8 cellular contexts compared by ENCODE assay signal in genomic region chr7:98106647-98107312, GRCh38. TPM values are rescaled to one million over a fixed set of nuclear protein-coding genes. Genes with fewer than 3 reads are reported as not detected.
DNase-seq lines count a peak whose midpoint lies in the region; ATAC-seq and TF ChIP-seq lines count a peak whose summit lies in the region.

Gene LMTK2, plus strand, starts transcription at chr7:98106862. Its CDS starts 316 bp downstream, at chr7:98107178.

- H2AFZ ChIP-seq in GM23338 = peak within 1 kb of the TSS; percentile 94

- ATAC-seq in GM23338 (peak; percentile 91), RWPE2 (ENCODE audit: low read depth) (peak; percentile 96)

- H3K27ac ChIP-seq in GM23338 (ENCODE audit: low read depth) = peak within 1 kb of the TSS; percentile 83; the same call in 1 of the 2 replicates
- H3K27ac ChIP-seq in RWPE2 (ENCODE audit: poor library complexity, severe bottlenecking) = peak within 1 kb of the TSS; percentile 8

- peaks cover 26% of the 10 kb centered on the region for H4K20me1 ChIP-seq in GM23338 (replicated peaks; ENCODE audit: insufficient read depth)

- H3K9me3 ChIP-seq in RWPE2 (ENCODE audit: severe bottlenecking) = no peaks in the 10 kb centered on the region

- H3K4me2 ChIP-seq in GM23338 = peak within 1 kb of the TSS; percentile 94

- DNase-seq in ELF-1 (ENCODE audit: low read depth, low spot score) (peak; percentile 96), GM23338 (ENCODE audit: low spot score) (peak; percentile 93), RWPE2 (ENCODE audit: low spot score) (peak; percentile 89), fibroblast of peridontal ligament (ENCODE audit: extremely low read depth) (peak; percentile 83)
- DNase-seq in activated T-helper 2 cell treated with anti-CD3 and anti-CD28 coated beads, Interferon-gamma antibody, Interleukin-2, Interleukin-4, amounts not matched to agents 10 μg/mL and 5 μg/mL and 100 μg/mL, durations not matched to agents 14 hours and 24 hours and 36 hours (ENCODE audit: low spot score) = peak; percentile 92

- H3K4me3 ChIP-seq in GM23338 (peak within 1 kb of the TSS; percentile 95), RWPE2 (ENCODE audit: severe bottlenecking) (peak within 1 kb of the TSS; percentile 89)

- intact Hi-C loops in activated T-helper 2 cell treated with anti-CD3 and anti-CD28 coated beads, Interferon-gamma antibody, Interleukin-2, Interleukin-4, amounts not matched to agents 10 μg/mL and 5 μg/mL and 100 μg/mL, durations not matched to agents 14 hours and 24 hours and 36 hours (cut with micrococcal nuclease) = loop anchor here (1.0 to 10.0 kb wide), 7 partner anchors 26 to 990 kb away; partner anchors contain the start of genes BAIAP2L1, BRI3, SDHAF3 and TECPR1

- H3K9me3 Mint-ChIP-seq in GM23338 (peaks cover 9% of the 10 kb centered on the region; the same call in 2 of the 3 replicates), nephron (peaks cover 3% of the 10 kb centered on the region)
- H3K9me3 Mint-ChIP-seq in activated T-helper 2 cell treated with anti-CD3 and anti-CD28 coated beads, Interferon-gamma antibody, Interleukin-2, Interleukin-4, amounts not matched to agents 10 μg/mL and 5 μg/mL and 100 μg/mL, durations not matched to agents 14 hours and 24 hours and 36 hours = peaks cover 5% of the 10 kb centered on the region
- peaks cover 4% of the 10 kb centered on the region for H3K9me3 Mint-ChIP-seq in stimulated activated naive CD8-positive, alpha-beta T cell treated with anti-CD3 and anti-CD28 coated beads, Interleukin-15, Interleukin-2, amounts not matched to agents 100 ng/mL and 50 ng/mL, for 24 hours

- H3K36me3 ChIP-seq in GM23338 (ENCODE audit: insufficient read depth) (no peaks in the 10 kb centered on the region), RWPE2 (ENCODE audit: low read depth) (no peaks in the 10 kb centered on the region)

- H3K79me2 ChIP-seq in GM23338 (replicated peaks; ENCODE audit: insufficient read depth) = peaks cover 45% of the 10 kb centered on the region

- H3F3A ChIP-seq in GM23338 (replicated peaks; ENCODE audit: low read depth) = no peaks in the 10 kb centered on the region

- no peaks in the 10 kb centered on the region for H3K27me3 ChIP-seq in GM23338 (ENCODE audit: insufficient read depth)
- no peaks in the 10 kb centered on the region for H3K27me3 ChIP-seq in RWPE2 (ENCODE audit: insufficient read depth, poor library complexity, severe bottlenecking)

- H3K27me3 Mint-ChIP-seq in GM23338 (ENCODE audit: insufficient read depth, low read depth, poor library complexity) (peaks cover 7% of the 10 kb centered on the region), nephron (ENCODE audit: low read depth) (no peaks in the 10 kb centered on the region)
- H3K27me3 Mint-ChIP-seq in activated T-helper 2 cell treated with anti-CD3 and anti-CD28 coated beads, Interferon-gamma antibody, Interleukin-2, Interleukin-4, amounts not matched to agents 10 μg/mL and 5 μg/mL and 100 μg/mL, durations not matched to agents 14 hours and 24 hours and 36 hours (ENCODE audit: low read depth) = peaks cover 1% of the 10 kb centered on the region
- H3K27me3 Mint-ChIP-seq in stimulated activated naive CD8-positive, alpha-beta T cell treated with anti-CD3 and anti-CD28 coated beads, Interleukin-15, Interleukin-2, amounts not matched to agents 100 ng/mL and 50 ng/mL, for 24 hours = peaks cover 11% of the 10 kb centered on the region

- peak within 1 kb of the TSS; percentile 94 for H3K27ac Mint-ChIP-seq in GM23338
- H3K27ac Mint-ChIP-seq in activated T-helper 2 cell treated with anti-CD3 and anti-CD28 coated beads, Interferon-gamma antibody, Interleukin-2, Interleukin-4, amounts not matched to agents 10 μg/mL and 5 μg/mL and 100 μg/mL, durations not matched to agents 14 hours and 24 hours and 36 hours = peak within 1 kb of the TSS; percentile 87
- peak within 1 kb of the TSS in 2 of 3 experiments; percentile 70 to 91 for H3K27ac Mint-ChIP-seq in nephron
- peak within 1 kb of the TSS; percentile 95 for H3K27ac Mint-ChIP-seq in stimulated activated naive CD8-positive, alpha-beta T cell treated with anti-CD3 and anti-CD28 coated beads, Interleukin-15, Interleukin-2, amounts not matched to agents 100 ng/mL and 50 ng/mL, for 24 hours

- no peaks in the 10 kb centered on the region for H3K9me2 ChIP-seq in GM23338 (ENCODE audit: insufficient read depth)

- TF ChIP-seq CTCF in GM23338 (conservative IDR thresholded peaks at IDR 0.05; ENCODE audit: low read depth in 2 of 2) = peak; percentile 89 to 93
- TF ChIP-seq CTCF in LNCAP (IDR thresholded peaks at IDR 0.05) = peak; percentile 98
- TF ChIP-seq CTCF in RWPE2 (IDR thresholded peaks at IDR 0.05; ENCODE audit: poor library complexity, severe bottlenecking) = peak; percentile 97
- TF ChIP-seq CTCF in nephron (IDR thresholded peaks at IDR 0.05; ENCODE audit: unreplicated experiment in 3 of 3) = peak; percentile 90 to 98 (median 91)

- H3K4me1 ChIP-seq in GM23338 (ENCODE audit: insufficient read depth) (peaks cover 24% of the 10 kb centered on the region), RWPE2 (ENCODE audit: insufficient read depth, poor library complexity, severe bottlenecking) (no peaks in the 10 kb centered on the region)

- H3K36me3 Mint-ChIP-seq in GM23338 (ENCODE audit: low read depth) (peaks cover 5% of the 10 kb centered on the region; the same call in 2 of the 3 replicates), nephron (ENCODE audit: low read depth) (no peaks in the 10 kb centered on the region)
- no peaks in the 10 kb centered on the region for H3K36me3 Mint-ChIP-seq in activated T-helper 2 cell treated with anti-CD3 and anti-CD28 coated beads, Interferon-gamma antibody, Interleukin-2, Interleukin-4, amounts not matched to agents 10 μg/mL and 5 μg/mL and 100 μg/mL, durations not matched to agents 14 hours and 24 hours and 36 hours (ENCODE audit: low read depth)
- H3K36me3 Mint-ChIP-seq in stimulated activated naive CD8-positive, alpha-beta T cell treated with anti-CD3 and anti-CD28 coated beads, Interleukin-15, Interleukin-2, amounts not matched to agents 100 ng/mL and 50 ng/mL, for 24 hours (ENCODE audit: low read depth) = no peaks in the 10 kb centered on the region

- H3K4me1 Mint-ChIP-seq in GM23338 = peaks cover 40% of the 10 kb centered on the region
- H3K4me1 Mint-ChIP-seq in activated T-helper 2 cell treated with anti-CD3 and anti-CD28 coated beads, Interferon-gamma antibody, Interleukin-2, Interleukin-4, amounts not matched to agents 10 μg/mL and 5 μg/mL and 100 μg/mL, durations not matched to agents 14 hours and 24 hours and 36 hours (ENCODE audit: low read depth) = peaks cover 20% of the 10 kb centered on the region
- H3K4me1 Mint-ChIP-seq in nephron = peaks cover 21% of the 10 kb centered on the region
- peaks cover 22% of the 10 kb centered on the region for H3K4me1 Mint-ChIP-seq in stimulated activated naive CD8-positive, alpha-beta T cell treated with anti-CD3 and anti-CD28 coated beads, Interleukin-15, Interleukin-2, amounts not matched to agents 100 ng/mL and 50 ng/mL, for 24 hours (ENCODE audit: low read depth)

- H3K4me3 Mint-ChIP-seq in GM23338 (peak within 1 kb of the TSS; percentile 93), nephron (peak within 1 kb of the TSS; percentile 93 to 97 (median 96))
- peak within 1 kb of the TSS; percentile 95 for H3K4me3 Mint-ChIP-seq in activated T-helper 2 cell treated with anti-CD3 and anti-CD28 coated beads, Interferon-gamma antibody, Interleukin-2, Interleukin-4, amounts not matched to agents 10 μg/mL and 5 μg/mL and 100 μg/mL, durations not matched to agents 14 hours and 24 hours and 36 hours (ENCODE audit: low read depth)
- H3K4me3 Mint-ChIP-seq in stimulated activated naive CD8-positive, alpha-beta T cell treated with anti-CD3 and anti-CD28 coated beads, Interleukin-15, Interleukin-2, amounts not matched to agents 100 ng/mL and 50 ng/mL, for 24 hours = peak within 1 kb of the TSS; percentile 97

TF ChIP-seq in GM23338, 12 proteins besides CTCF, POLR2A, EP300 and RAD21 (continues in another document):
- TF ChIP-seq POLR2AphosphoS5 (IDR thresholded peaks at IDR 0.05; ENCODE audit: low read depth) (peak; percentile 97), CREB1 (CRISPR knock-in tag; IDR thresholded peaks at IDR 0.05; ENCODE audit: low read depth) (peak; percentile 96)

RNA-seq across cellular contexts. Expression of gene LMTK2, which starts in this region (rescaled TPM):
- 26.8 and 30.8 TPM in 2 replicates for total RNA-seq in GM23338 (2014; rRNA removed; shearing (Covaris generic))
- polyA plus RNA-seq in GM23338 (2016; fragmentation: Nextera tagmentation; extraction: Ambion mirVana) = 6.1 and 6.5 TPM in 2 replicates
- total RNA-seq in activated T-helper 2 cell treated with anti-CD3 and anti-CD28 coated beads, Interferon-gamma antibody, Interleukin-2, Interleukin-4, amounts not matched to agents 10 μg/mL and 5 μg/mL and 100 μg/mL, durations not matched to agents 14 hours and 24 hours and 36 hours = 14.7 and 15.0 TPM in 2 replicates

Comparison
In these comparisons a context has a peak if more than half of its experiments do, and no peak if none do; other contexts are left out.
1. Peak in every context shown above with its lines: DNase-seq, ATAC-seq, H3K4me3 ChIP-seq and H3K27ac ChIP-seq.